ENCODE assay signal across 8 cellular contexts in genomic region chr19:49816616-49817015, GRCh38. TPM values are rescaled to one million over a fixed set of nuclear protein-coding genes. Genes with fewer than 3 reads are reported as not detected.
DNase-seq lines count a peak whose midpoint lies in the region; ATAC-seq, FAIRE-seq and TF ChIP-seq lines count a peak whose summit lies in the region.

No MANE protein-coding gene starts in this region.

- H2BK5ac ChIP-seq in H1 (ENCODE audit: low read depth, low read length), result no peak overlapping the region; the same call in 1 of the 2 replicates

- H4K91ac ChIP-seq in H1 (replicated peaks; ENCODE audit: insufficient read length, low read length), result no peak overlapping the region

- no peak for TF ChIP-seq EP300 in H1 (IDR thresholded peaks at IDR 0.05; ENCODE audit: borderline replicate concordance in 1 of 2, low read depth in 2 of 2, low read length in 2 of 2)

- no peak overlapping the region for H3K4ac ChIP-seq in H1 (replicated peaks; ENCODE audit: insufficient read length, low read depth, low read length)

- H2AK5ac ChIP-seq in H1 (ENCODE audit: low read depth, low read length), result no peak overlapping the region

- peak overlapping the region; percentile 48; the same call in 1 of the 2 replicates for H4K8ac ChIP-seq in H1 (ENCODE audit: extremely low read depth, insufficient read depth, low read length)

- H3K56ac ChIP-seq in H1 (replicated peaks; ENCODE audit: insufficient read length, low read depth, low read length), result no peak overlapping the region

- H3K36me3 Mint-ChIP-seq in activated CD8-positive, alpha-beta memory T cell treated with anti-CD3 and anti-CD28 coated beads, Interleukin-2, amount 10 ng/mL, durations not matched to agents 7 days and 5 days, result peaks cover 4% of the 10 kb centered on the region

- H3K9ac ChIP-seq in MM.1S (ENCODE audit: low read length), result peak overlapping the region; percentile 98; the same call in 1 of the 2 replicates
- H3K9ac ChIP-seq in H1 (replicated peaks in 1 of 4; ENCODE audit: extremely low read depth in 1 of 4, low read depth in 3 of 4, low read length in 3 of 4), result no peak overlapping the region

- no peak overlapping the region for H3K23ac ChIP-seq in H1 (ENCODE audit: insufficient read length)

- H3K23me2 ChIP-seq in H1 (ENCODE audit: low read depth, low read length), result peaks cover 2% of the 10 kb centered on the region

- WGBS in H1 (ENCODE audit: extremely low coverage in 1 of 2, insufficient coverage in 1 of 2, insufficient read length in 1 of 2, insufficient replicate concordance in 2 of 2, low coverage in 1 of 2, low lambda C conversion rate in 2 of 2, missing lambda C conversion rate in 1 of 2), 2 experiments, result 87% methylated on average over 16 of the region's 16 CpGs; no CpG with 5 or more reads in 1 of the 2 experiments

- H3F3A ChIP-seq in MM.1S (ENCODE audit: insufficient read depth, low read length), result peaks cover 11% of the 10 kb centered on the region; the same call in 1 of the 2 replicates

- no peaks in the 10 kb centered on the region for H3K9me2 ChIP-seq in MM.1S (replicated peaks; ENCODE audit: insufficient read depth, low read length)

- H3K79me2 ChIP-seq in MM.1S (ENCODE audit: low read length), result peaks cover 32% of the 10 kb centered on the region
- peaks cover 0 to 16% of the 10 kb centered on the region in 2 experiments; a peak in 3 of 4 replicates for H3K79me2 ChIP-seq in H1 (ENCODE audit: control insufficient read depth in 1 of 2, insufficient read depth in 2 of 2, low read length in 2 of 2)

- POLR2A ChIA-PET in AG04450 (lab: Yijun Ruan, JAX), result no interaction called here
- POLR2A ChIA-PET in H1 (lab: Charles Lee; ENCODE audit: partially characterized antibody), result interaction anchor here (1.1 kb wide), 1 partner anchor 73 kb away, joined by 3 read pairs; no protein-coding TSS in a partner anchor

- no peak overlapping the region for H2BK20ac ChIP-seq in H1 (ENCODE audit: low read length)

- H2AFZ ChIP-seq in MM.1S (ENCODE audit: low read length) (no peak overlapping the region), H1 (ENCODE audit: low read length) (no peak overlapping the region)

- ATAC-seq in GM18502 (IDR thresholded peaks at IDR 0.05; ENCODE audit: poor library complexity, unreplicated experiment), result no peak
- no peak for ATAC-seq in activated CD8-positive, alpha-beta memory T cell treated with anti-CD3 and anti-CD28 coated beads, Interleukin-2, amount 10 ng/mL, durations not matched to agents 7 days and 5 days

- peak overlapping the region; percentile 35; the same call in 1 of the 2 replicates for H2BK12ac ChIP-seq in H1 (ENCODE audit: low read depth, low read length)

- no peak overlapping the region for H2BK15ac ChIP-seq in H1 (ENCODE audit: low read length)

- CTCF ChIA-PET in AG04450 (lab: Charles Lee), result no interaction called here
- CTCF ChIA-PET in H1 (lab: Charles Lee; ENCODE audit: partially characterized antibody), result no interaction called here
- CTCF ChIA-PET in activated CD8-positive, alpha-beta memory T cell treated with anti-CD3 and anti-CD28 coated beads, Interleukin-2, amount 10 ng/mL, durations not matched to agents 7 days and 5 days (lab: Charles Lee), result no interaction called here

- H3K79me1 ChIP-seq in H1 (ENCODE audit: low read depth, low read length), result peaks cover 9% of the 10 kb centered on the region

- no peak overlapping the region for H4K5ac ChIP-seq in H1 (ENCODE audit: insufficient read length, low read depth, low read length)

- H3K4me3 ChIP-seq in AG04450 (ENCODE audit: low read depth, low read length) (no peak overlapping the region; the same call in 1 of the 2 replicates), MM.1S (ENCODE audit: low read length) (no peak overlapping the region), H1 (ENCODE audit: extremely low read depth in 1 of 4, insufficient read depth in 2 of 4, low read depth in 3 of 4, low read length in 4 of 4) (no peak overlapping the region; a peak in 1 of 8 replicates), neutrophil (ENCODE audit: low read depth in 1 of 2, low read length in 1 of 2) (peak overlapping the region; percentile 80 to 100)

- no peak for FAIRE-seq in H1 (lab: Jason Lieb, UNC)

- peak overlapping the region; percentile 32 for H3K27ac ChIP-seq in AG04450 (ENCODE audit: low read depth, low read length)
- peak overlapping the region; percentile 92; the same call in 1 of the 2 replicates for H3K27ac ChIP-seq in MM.1S (ENCODE audit: low read length)
- H3K27ac ChIP-seq in H1 (ENCODE audit: low read depth, low read length), result no peak overlapping the region
- peak overlapping the region; percentile 93 for H3K27ac ChIP-seq in neutrophil

- no peaks in the 10 kb centered on the region for H4K20me1 ChIP-seq in MM.1S (ENCODE audit: insufficient read depth, low read length)
- H4K20me1 ChIP-seq in H1 (replicated peaks in 1 of 2; ENCODE audit: control insufficient read depth in 1 of 2, insufficient read depth in 2 of 2, low read length in 2 of 2), result no peaks in the 10 kb centered on the region

- peaks cover 38% of the 10 kb centered on the region for H3K4me1 Mint-ChIP-seq in activated CD8-positive, alpha-beta memory T cell treated with anti-CD3 and anti-CD28 coated beads, Interleukin-2, amount 10 ng/mL, durations not matched to agents 7 days and 5 days

- H3K14ac ChIP-seq in H1 (ENCODE audit: insufficient read length), result no peak overlapping the region

- DNase-seq in AG04450 (ENCODE audit: low read depth, low spot score), result no peak
- no peak for DNase-seq in MM.1S
- DNase-seq in H1 (ENCODE audit: low read depth in 1 of 2, low spot score in 2 of 2), result no peak
- DNase-seq in stimulated activated naive CD4-positive, alpha-beta T cell treated with Interleukin-2 at 50 U/mL for 16 hours (lab: John Stamatoyannopoulos, UW), result no peak
- DNase-seq in activated CD8-positive, alpha-beta memory T cell treated with anti-CD3 and anti-CD28 coated beads, Interleukin-2, amount 10 ng/mL, durations not matched to agents 7 days and 5 days, result no peak
- DNase-seq in NCI-H345 (lab: John Stamatoyannopoulos, UW), result no peak

- H3K4me1 ChIP-seq in MM.1S (ENCODE audit: low read length) (peaks cover 11% of the 10 kb centered on the region; the same call in 1 of the 2 replicates), H1 (replicated peaks in 1 of 4; ENCODE audit: control insufficient read depth in 3 of 4, insufficient read depth in 4 of 4, low read length in 3 of 4) (peaks cover 4 to 11% (median 6%) of the 10 kb centered on the region in 4 experiments), neutrophil (ENCODE audit: control insufficient read depth in 1 of 2, insufficient read depth in 1 of 2, low read depth in 1 of 2, low read length in 1 of 2) (peaks cover 34 to 43% of the 10 kb centered on the region in 2 experiments)

- no peak overlapping the region for H3K4me3 Mint-ChIP-seq in activated CD8-positive, alpha-beta memory T cell treated with anti-CD3 and anti-CD28 coated beads, Interleukin-2, amount 10 ng/mL, durations not matched to agents 7 days and 5 days

- H3K9me3 Mint-ChIP-seq in activated CD8-positive, alpha-beta memory T cell treated with anti-CD3 and anti-CD28 coated beads, Interleukin-2, amount 10 ng/mL, durations not matched to agents 7 days and 5 days (ENCODE audit: low read depth), result no peaks in the 10 kb centered on the region

- H3K36me3 ChIP-seq in MM.1S (replicated peaks; ENCODE audit: insufficient read depth, low read length), result no peaks in the 10 kb centered on the region
- peaks cover 0 to 3% (median 0%) of the 10 kb centered on the region in 4 experiments; a peak in 2 of 8 replicates for H3K36me3 ChIP-seq in H1 (ENCODE audit: control insufficient read depth in 2 of 4, insufficient read depth in 4 of 4, low read length in 3 of 4)
- H3K36me3 ChIP-seq in neutrophil, result peaks cover 11% of the 10 kb centered on the region

- H3K4me2 ChIP-seq in MM.1S (ENCODE audit: low read depth, low read length) (peak overlapping the region; percentile 90), H1 (ENCODE audit: insufficient read depth in 1 of 2, low read depth in 2 of 2, low read length in 2 of 2) (peak overlapping the region; percentile 58 to 78; a peak in 2 of 4 replicates)

- no peaks in the 10 kb centered on the region for H3K27me3 ChIP-seq in AG04450 (ENCODE audit: control insufficient read depth, insufficient read depth, low read length)
- H3K27me3 ChIP-seq in MM.1S (replicated peaks; ENCODE audit: insufficient read depth, low read length), result no peaks in the 10 kb centered on the region
- no peaks in the 10 kb centered on the region for H3K27me3 ChIP-seq in H1 (replicated peaks in 1 of 4; ENCODE audit: control insufficient read depth in 3 of 4, extremely low read depth in 1 of 4, insufficient read depth in 3 of 4, low read length in 3 of 4)
- no peaks in the 10 kb centered on the region for H3K27me3 ChIP-seq in neutrophil

- TF ChIP-seq POLR2A in H1 (IDR thresholded peaks at IDR 0.05; ENCODE audit: control extremely low read depth in 1 of 2, low read depth in 2 of 2, low read length in 2 of 2), result no peak

- H3K18ac ChIP-seq in H1 (ENCODE audit: extremely low read depth, low read length), result no peak overlapping the region

- no peak overlapping the region for H3K27ac Mint-ChIP-seq in activated CD8-positive, alpha-beta memory T cell treated with anti-CD3 and anti-CD28 coated beads, Interleukin-2, amount 10 ng/mL, durations not matched to agents 7 days and 5 days

- TF ChIP-seq CTCF in AG04450 (IDR thresholded peaks at IDR 0.05; ENCODE audit: low read depth, low read length), result no peak
- TF ChIP-seq CTCF in MM.1S (IDR thresholded peaks at IDR 0.05; ENCODE audit: low read length), result no peak
- no peak for TF ChIP-seq CTCF in H1 (IDR thresholded peaks at IDR 0.05; ENCODE audit: control extremely low read depth in 1 of 3, insufficient read depth in 1 of 3, low read depth in 1 of 3, low read length in 3 of 3)
- TF ChIP-seq CTCF in neutrophil (IDR thresholded peaks at IDR 0.05), result no peak

- H2BK120ac ChIP-seq in H1 (replicated peaks; ENCODE audit: low read depth, low read length), result no peak overlapping the region

- no peaks in the 10 kb centered on the region for H3K27me3 Mint-ChIP-seq in activated CD8-positive, alpha-beta memory T cell treated with anti-CD3 and anti-CD28 coated beads, Interleukin-2, amount 10 ng/mL, durations not matched to agents 7 days and 5 days

- TF ChIP-seq RAD21 in H1 (IDR thresholded peaks at IDR 0.05 in 1 of 2, conservative IDR thresholded peaks at IDR 0.05 in 1 of 2; ENCODE audit: low read depth in 2 of 2, low read length in 2 of 2), result no peak

- no peaks in the 10 kb centered on the region; the same call in 1 of the 2 replicates for H3K9me3 ChIP-seq in AG04450 (ENCODE audit: control insufficient read depth, insufficient read depth, low read length)
- H3K9me3 ChIP-seq in MM.1S (replicated peaks; ENCODE audit: insufficient read depth, low read length), result no peaks in the 10 kb centered on the region
- no peaks in the 10 kb centered on the region for H3K9me3 ChIP-seq in H1 (ENCODE audit: insufficient read depth in 2 of 2, low read depth in 1 of 2, low read length in 1 of 2)
- H3K9me3 ChIP-seq in neutrophil, result no peaks in the 10 kb centered on the region

RNA-seq across cellular contexts. Expression of gene MED25, which starts 1.5 kb away (rescaled TPM):
- polyA plus RNA-seq in AG04450 (2011; rRNA removed), result 12.6 and 20.3 TPM in 2 replicates
- polyA minus RNA-seq in AG04450 (2011; rRNA and poly(A)+ RNA removed), result 25.4 and 33.2 TPM in 2 replicates
- 71.4 and 73.9 TPM in 2 replicates for total RNA-seq in H1 (2021; fragmentation: NEBNext Ultra II Directional; extraction: Animal tissue kit (Norgen Biotek cat#: 25700))
- 21.6 and 40.4 TPM in 2 replicates for polyA plus RNA-seq in H1 (2011; rRNA removed)
- 21.8 TPM for polyA plus RNA-seq in H1 (2011; cell fraction: cytosol; rRNA removed)
- 81.4 TPM for polyA plus RNA-seq in H1 (2011; cell fraction: nucleus; rRNA removed)
- 52.6 to 80.3 TPM (median 65.6 TPM) in 4 replicates for polyA plus RNA-seq in H1 (2012, experiment 1 of 2)
- 50.2 TPM for polyA plus RNA-seq in H1 (2012, experiment 2 of 2)
- 42.3 TPM for polyA plus RNA-seq in H1 (2013, experiment 1 of 2)
- polyA plus RNA-seq in H1 (2013, experiment 2 of 2), result 40.4 TPM
- 28.0 and 50.4 TPM in 2 replicates for polyA minus RNA-seq in H1 (2011; rRNA and poly(A)+ RNA removed)
- 34.3 TPM for polyA minus RNA-seq in H1 (2011; cell fraction: cytosol; rRNA and poly(A)+ RNA removed)
- polyA minus RNA-seq in H1 (2011; cell fraction: nucleus; rRNA and poly(A)+ RNA removed), result 41.3 TPM
- total RNA-seq in activated CD8-positive, alpha-beta memory T cell treated with anti-CD3 and anti-CD28 coated beads, Interleukin-2, amount 10 ng/mL, durations not matched to agents 7 days and 5 days, result 10 to 100 TPM; 57.5 to 70.5 TPM

RNA-seq across cellular contexts. Expression of gene FUZ, which starts 3.5 kb away (rescaled TPM):
- 6.9 and 9.0 TPM in 2 replicates for polyA plus RNA-seq in AG04450 (2011; rRNA removed)
- 4.1 and 8.0 TPM in 2 replicates for polyA minus RNA-seq in AG04450 (2011; rRNA and poly(A)+ RNA removed)
- 33.9 and 34.1 TPM in 2 replicates for total RNA-seq in H1 (2021; fragmentation: NEBNext Ultra II Directional; extraction: Animal tissue kit (Norgen Biotek cat#: 25700))
- 28.4 and 43.8 TPM in 2 replicates for polyA plus RNA-seq in H1 (2011; rRNA removed)
- polyA plus RNA-seq in H1 (2011; cell fraction: cytosol; rRNA removed), result 43.8 TPM
- 52.1 TPM for polyA plus RNA-seq in H1 (2011; cell fraction: nucleus; rRNA removed)
- polyA plus RNA-seq in H1 (2012, experiment 1 of 2), result 32.0 to 45.8 TPM (median 39.3 TPM) in 4 replicates
- 54.2 TPM for polyA plus RNA-seq in H1 (2012, experiment 2 of 2)
- 17.6 TPM for polyA plus RNA-seq in H1 (2013, experiment 1 of 2)
- 17.2 TPM for polyA plus RNA-seq in H1 (2013, experiment 2 of 2)
- 13.3 and 17.7 TPM in 2 replicates for polyA minus RNA-seq in H1 (2011; rRNA and poly(A)+ RNA removed)
- 18.9 TPM for polyA minus RNA-seq in H1 (2011; cell fraction: cytosol; rRNA and poly(A)+ RNA removed)
- 19.4 TPM for polyA minus RNA-seq in H1 (2011; cell fraction: nucleus; rRNA and poly(A)+ RNA removed)
- total RNA-seq in activated CD8-positive, alpha-beta memory T cell treated with anti-CD3 and anti-CD28 coated beads, Interleukin-2, amount 10 ng/mL, durations not matched to agents 7 days and 5 days, result 10 to 100 TPM; 20.1 to 23.0 TPM

RNA-seq across cellular contexts. Expression of gene PTOV1, which starts 34.3 kb away (rescaled TPM):
- 37.6 and 58.5 TPM in 2 replicates for polyA plus RNA-seq in AG04450 (2011; rRNA removed)
- 69.9 and 97.7 TPM in 2 replicates for polyA minus RNA-seq in AG04450 (2011; rRNA and poly(A)+ RNA removed)
- total RNA-seq in H1 (2021; fragmentation: NEBNext Ultra II Directional; extraction: Animal tissue kit (Norgen Biotek cat#: 25700)), result 251 and 261 TPM in 2 replicates
- 147 and 213 TPM in 2 replicates for polyA plus RNA-seq in H1 (2011; rRNA removed)
- polyA plus RNA-seq in H1 (2011; cell fraction: cytosol; rRNA removed), result 136 TPM
- polyA plus RNA-seq in H1 (2011; cell fraction: nucleus; rRNA removed), result 397 TPM
- 183 to 286 TPM (median 253 TPM) in 4 replicates for polyA plus RNA-seq in H1 (2012, experiment 1 of 2)
- polyA plus RNA-seq in H1 (2012, experiment 2 of 2), result 215 TPM
- 166 TPM for polyA plus RNA-seq in H1 (2013, experiment 1 of 2)
- polyA plus RNA-seq in H1 (2013, experiment 2 of 2), result 157 TPM
- 82.9 and 117 TPM in 2 replicates for polyA minus RNA-seq in H1 (2011; rRNA and poly(A)+ RNA removed)
- polyA minus RNA-seq in H1 (2011; cell fraction: cytosol; rRNA and poly(A)+ RNA removed), result 124 TPM
- 139 TPM for polyA minus RNA-seq in H1 (2011; cell fraction: nucleus; rRNA and poly(A)+ RNA removed)
- total RNA-seq in activated CD8-positive, alpha-beta memory T cell treated with anti-CD3 and anti-CD28 coated beads, Interleukin-2, amount 10 ng/mL, durations not matched to agents 7 days and 5 days, result 10 to 100 TPM; 78.2 to 79.4 TPM

RNA-seq across cellular contexts. Expression of gene AP2A1, which starts 49.8 kb away (rescaled TPM):
- 59.1 and 82.2 TPM in 2 replicates for polyA plus RNA-seq in AG04450 (2011; rRNA removed)
- polyA minus RNA-seq in AG04450 (2011; rRNA and poly(A)+ RNA removed), result 96.8 and 122 TPM in 2 replicates
- total RNA-seq in H1 (2021; fragmentation: NEBNext Ultra II Directional; extraction: Animal tissue kit (Norgen Biotek cat#: 25700)), result 105 and 109 TPM in 2 replicates
- polyA plus RNA-seq in H1 (2011; rRNA removed), result 106 and 157 TPM in 2 replicates
- polyA plus RNA-seq in H1 (2011; cell fraction: cytosol; rRNA removed), result 101 TPM
- 148 TPM for polyA plus RNA-seq in H1 (2011; cell fraction: nucleus; rRNA removed)
- 64.9 to 109 TPM (median 104 TPM) in 4 replicates for polyA plus RNA-seq in H1 (2012, experiment 1 of 2)
- polyA plus RNA-seq in H1 (2012, experiment 2 of 2), result 114 TPM
- 58.6 TPM for polyA plus RNA-seq in H1 (2013, experiment 1 of 2)
- 55.8 TPM for polyA plus RNA-seq in H1 (2013, experiment 2 of 2)
- polyA minus RNA-seq in H1 (2011; rRNA and poly(A)+ RNA removed), result 103 and 108 TPM in 2 replicates
- polyA minus RNA-seq in H1 (2011; cell fraction: cytosol; rRNA and poly(A)+ RNA removed), result 101 TPM
- 76.4 TPM for polyA minus RNA-seq in H1 (2011; cell fraction: nucleus; rRNA and poly(A)+ RNA removed)
- total RNA-seq in activated CD8-positive, alpha-beta memory T cell treated with anti-CD3 and anti-CD28 coated beads, Interleukin-2, amount 10 ng/mL, durations not matched to agents 7 days and 5 days, result 100 to 1,000 TPM in 1 of 2 experiments, 10 to 100 TPM in 1; 85.3 to 102 TPM

RNA-seq across cellular contexts. Expression of gene PNKP, which starts 50.8 kb away (rescaled TPM):
- polyA plus RNA-seq in AG04450 (2011; rRNA removed), result 13.0 and 13.1 TPM in 2 replicates
- polyA minus RNA-seq in AG04450 (2011; rRNA and poly(A)+ RNA removed), result 12.2 and 17.3 TPM in 2 replicates
- 105 TPM in 2 replicates for total RNA-seq in H1 (2021; fragmentation: NEBNext Ultra II Directional; extraction: Animal tissue kit (Norgen Biotek cat#: 25700))
- 45.8 and 66.5 TPM in 2 replicates for polyA plus RNA-seq in H1 (2011; rRNA removed)
- polyA plus RNA-seq in H1 (2011; cell fraction: cytosol; rRNA removed), result 56.6 TPM
- polyA plus RNA-seq in H1 (2011; cell fraction: nucleus; rRNA removed), result 225 TPM
- 84.3 to 106 TPM (median 94.0 TPM) in 4 replicates for polyA plus RNA-seq in H1 (2012, experiment 1 of 2)
- 90.6 TPM for polyA plus RNA-seq in H1 (2012, experiment 2 of 2)
- 71.9 TPM for polyA plus RNA-seq in H1 (2013, experiment 1 of 2)
- polyA plus RNA-seq in H1 (2013, experiment 2 of 2), result 66.3 TPM
- polyA minus RNA-seq in H1 (2011; rRNA and poly(A)+ RNA removed), result 21.4 and 26.5 TPM in 2 replicates
- 42.9 TPM for polyA minus RNA-seq in H1 (2011; cell fraction: cytosol; rRNA and poly(A)+ RNA removed)
- polyA minus RNA-seq in H1 (2011; cell fraction: nucleus; rRNA and poly(A)+ RNA removed), result 80.3 TPM
- total RNA-seq in activated CD8-positive, alpha-beta memory T cell treated with anti-CD3 and anti-CD28 coated beads, Interleukin-2, amount 10 ng/mL, durations not matched to agents 7 days and 5 days, result 100 to 1,000 TPM; 130 to 133 TPM

Comparison
In these comparisons a context has a peak if more than half of its experiments do, and no peak if none do; other contexts are left out.
1. H3K4me3 ChIP-seq: peak in neutrophil (2 of 2); none in AG04450 (single experiment), MM.1S (single experiment) and H1 (0 of 4).